10 cellular contexts compared by ENCODE assay signal in the genomic region with DNA sequence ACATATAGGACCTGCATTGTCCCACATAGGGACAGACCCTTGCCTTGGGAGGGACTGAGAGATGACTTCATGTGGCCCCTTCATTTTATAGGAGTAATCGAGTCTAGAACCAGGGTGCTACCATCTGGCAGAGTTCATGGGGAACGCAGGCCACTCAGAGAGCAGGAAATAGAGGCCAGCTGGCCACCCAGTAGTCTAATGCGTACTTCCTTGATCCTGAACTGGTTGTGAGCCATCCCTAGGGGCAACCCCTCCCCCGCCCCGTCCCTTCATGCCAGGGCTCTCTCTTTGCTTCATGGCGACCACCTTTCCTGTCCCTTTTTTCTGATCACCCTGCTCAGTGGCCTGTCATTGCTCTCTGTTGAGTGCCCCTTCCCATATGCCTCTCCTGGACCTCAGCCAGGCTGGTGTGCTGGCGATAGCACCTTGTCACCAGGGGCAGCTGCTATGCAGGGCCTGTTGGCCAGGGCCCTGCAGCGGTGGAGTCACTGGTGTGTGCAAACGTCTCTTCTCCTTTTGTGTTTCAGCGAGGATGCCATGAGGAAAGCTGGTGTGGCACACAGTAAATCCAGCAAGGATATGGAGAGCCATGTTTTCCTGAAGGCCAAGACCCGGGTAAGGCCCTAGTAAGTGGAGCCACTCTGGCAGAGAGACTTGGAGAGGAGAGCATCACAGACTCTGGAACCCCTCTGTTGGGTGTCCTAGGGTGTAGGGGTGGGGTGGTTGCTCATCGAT. TPM values are rescaled to one million over a fixed set of nuclear protein-coding genes. Genes with fewer than 3 reads are reported as not detected.
DNase-seq lines count a peak whose midpoint lies in the region; ATAC-seq and TF ChIP-seq lines count a peak whose summit lies in the region.
"Had no signal": no experiment of that assay in that cellular context is flagged by ENCODE, and none has a peak within 500 bp of the region (broad histone marks: within the 10 kb centered on the region; RNA-seq: fewer than 3 reads in every experiment).

No MANE protein-coding gene starts in this region.

- no peaks in the 10 kb centered on the region for H3K27me3 ChIP-seq in right atrium auricular region
- no peaks in the 10 kb centered on the region for H3K27me3 ChIP-seq in tibial nerve

- WGBS in tibial nerve, 2 donors = 78 to 82% methylated on average over 12 of the region's 12 CpGs

- peaks cover 4 to 29% of the 10 kb centered on the region in 2 donors for H3K36me3 Mint-ChIP-seq in activated naive CD4-positive, alpha-beta T cell treated with anti-CD3 and anti-CD28 coated beads, Interleukin-2, amount 50 U/mL, for 72 hours

- H3K4me1 ChIP-seq in right atrium auricular region (peaks cover 0 to 56% of the 10 kb centered on the region in 2 donors), tibial nerve (peaks cover 0 to 49% (median 29%) of the 10 kb centered on the region in 4 donors)

- TF ChIP-seq POLR2A in tibial nerve (IDR thresholded peaks at IDR 0.05) = no peak

- H3K27ac ChIP-seq in right atrium auricular region = peak overlapping the region; percentile 33 to 57
- peak overlapping the region in 3 of 4 donors; percentile 13 to 83 (median 54) for H3K27ac ChIP-seq in tibial nerve

- ATAC-seq in activated naive CD4-positive, alpha-beta T cell treated with anti-CD3 and anti-CD28 coated beads, Interleukin-2, amount 50 U/mL, for 72 hours = no peak
- ATAC-seq: stimulated activated memory B cell treated with anti-CD40 and anti-IgM and Interleukin-4, amounts not matched to agents 10 μg/mL and 1 μg/mL and 100 μg/mL, for 72 hours had no signal

- H3K27ac Mint-ChIP-seq in activated naive CD4-positive, alpha-beta T cell treated with anti-CD3 and anti-CD28 coated beads, Interleukin-2, amount 50 U/mL, for 72 hours = peak overlapping the region; percentile 2 to 56
- H3K27ac Mint-ChIP-seq: B cell; stimulated activated memory B cell treated with anti-CD40 and anti-IgM and Interleukin-4, amounts not matched to agents 10 μg/mL and 1 μg/mL and 100 μg/mL, for 72 hours had no signal

- DNase-seq in activated naive CD4-positive, alpha-beta T cell treated with anti-CD3 and anti-CD28 coated beads, Interleukin-2, amount 50 U/mL, for 72 hours (ENCODE audit: low spot score in 2 of 2) = no peak
- no peak for DNase-seq in activated naive CD4-positive, alpha-beta T cell treated with anti-CD3 and anti-CD28 coated beads, Interleukin-2, amount 50 U/mL, for 16 hours
- DNase-seq in SHP77 (lab: John Stamatoyannopoulos, UW) (peak; percentile 76 to 84), right atrium auricular region (ENCODE audit: low spot score) (no peak), tibial nerve (ENCODE audit: low spot score in 2 of 2) (no peak), HT-29 (ENCODE audit: low spot score) (no peak)
- DNase-seq in stimulated activated CD4-positive, alpha-beta T cell treated with anti-CD3 and anti-CD28 coated beads, Interleukin-1b, Interleukin-23, amount 100 ng/mL, for 48 hours = no peak
- no peak for DNase-seq in activated T-cell treated with anti-CD3 and anti-CD28 coated beads, Interleukin-2, amount 50 U/mL, for 48 hours

- TF ChIP-seq EP300 in tibial nerve (IDR thresholded peaks at IDR 0.05) = no peak

- no peaks in the 10 kb centered on the region for H3K9me3 Mint-ChIP-seq in activated naive CD4-positive, alpha-beta T cell treated with anti-CD3 and anti-CD28 coated beads, Interleukin-2, amount 50 U/mL, for 72 hours
- H3K9me3 Mint-ChIP-seq: stimulated activated memory B cell treated with anti-CD40 and anti-IgM and Interleukin-4, amounts not matched to agents 10 μg/mL and 1 μg/mL and 100 μg/mL, for 72 hours had no signal

- TF ChIP-seq CTCF in right atrium auricular region (IDR thresholded peaks at IDR 0.05) (no peak), tibial nerve (IDR thresholded peaks at IDR 0.05) (no peak)

- H3K36me3 ChIP-seq in right atrium auricular region (peaks cover 22% of the 10 kb centered on the region), tibial nerve (peaks cover 4 to 52% (median 8%) of the 10 kb centered on the region in 3 donors)

- no peaks in the 10 kb centered on the region for H3K9me3 ChIP-seq in right atrium auricular region
- H3K9me3 ChIP-seq in tibial nerve = no peaks in the 10 kb centered on the region

- no peak overlapping the region for H3K4me3 ChIP-seq in right atrium auricular region
- no peak overlapping the region for H3K4me3 ChIP-seq in tibial nerve

RNA-seq across cellular contexts. Expression of gene MED15, which starts 29.3 kb away (rescaled TPM):
- total RNA-seq in activated naive CD4-positive, alpha-beta T cell treated with anti-CD3 and anti-CD28 coated beads, Interleukin-2, amount 50 U/mL, for 72 hours = 100 to 1,000 TPM in 1 of 2 donors, 10 to 100 TPM in 1; 88.9 to 137 TPM
- 10 to 100 TPM; 18.8 to 40.6 TPM for total RNA-seq in right atrium auricular region
- 100 to 1,000 TPM in 2 of 4 donors, 10 to 100 TPM in 2; 49.2 to 147 (median 102) TPM for total RNA-seq in tibial nerve
- total RNA-seq in HT-29 (2014; rRNA removed; shearing (Covaris generic)) = 110 and 127 TPM in 2 replicates

RNA-seq across cellular contexts. Expression of gene KLHL22, which starts 41.2 kb away (rescaled TPM):
- total RNA-seq in activated naive CD4-positive, alpha-beta T cell treated with anti-CD3 and anti-CD28 coated beads, Interleukin-2, amount 50 U/mL, for 72 hours = 10 to 100 TPM; 18.0 to 20.2 TPM
- total RNA-seq in right atrium auricular region = 10 to 100 TPM; 16.0 to 21.9 TPM
- total RNA-seq in tibial nerve = 10 to 100 TPM; 31.6 to 50.4 (median 41.4) TPM
- total RNA-seq in HT-29 (2014; rRNA removed; shearing (Covaris generic)) = 12.8 and 15.7 TPM in 2 replicates

Comparison
In these comparisons a context has a peak if more than half of its experiments do, and no peak if none do; other contexts are left out.
1. DNase-seq: peak in SHP77 (2 of 2); none in activated naive CD4-positive, alpha-beta T cell treated with anti-CD3 and anti-CD28 coated beads, Interleukin-2, amount 50 U/mL, for 72 hours (0 of 2), activated naive CD4-positive, alpha-beta T cell treated with anti-CD3 and anti-CD28 coated beads, Interleukin-2, amount 50 U/mL, for 16 hours (single experiment), right atrium auricular region (single experiment), tibial nerve (0 of 2), HT-29 (single experiment), stimulated activated CD4-positive, alpha-beta T cell treated with anti-CD3 and anti-CD28 coated beads, Interleukin-1b, Interleukin-23, amount 100 ng/mL, for 48 hours (single experiment) and activated T-cell treated with anti-CD3 and anti-CD28 coated beads, Interleukin-2, amount 50 U/mL, for 48 hours (0 of 2).